19 cellular contexts compared by ENCODE assay signal in the genomic region with DNA sequence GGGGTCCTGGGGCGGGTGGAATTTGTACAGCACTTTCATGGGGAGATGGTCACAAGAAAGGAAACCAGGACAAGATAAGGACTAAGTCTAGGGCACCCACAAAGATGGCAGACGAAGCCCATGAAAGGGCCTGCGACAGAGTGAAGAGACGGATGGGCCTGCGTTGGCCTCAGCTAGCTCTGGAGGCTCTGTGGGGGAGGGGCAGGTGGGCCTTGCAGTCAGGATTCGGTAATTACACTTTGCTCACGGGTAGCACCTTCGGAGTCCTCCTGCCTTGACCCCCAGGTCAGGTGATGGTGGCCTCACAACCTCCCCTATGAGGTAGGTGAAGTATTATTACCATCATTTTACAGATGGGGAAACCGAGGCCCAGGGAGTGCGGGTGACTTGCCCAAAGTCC. TPM values are rescaled to one million over a fixed set of nuclear protein-coding genes. Genes with fewer than 3 reads are reported as not detected.
DNase-seq lines count a peak whose midpoint lies in the region; ATAC-seq and TF ChIP-seq lines count a peak whose summit lies in the region.
"Had no signal": no experiment of that assay in that cellular context is flagged by ENCODE, and none has a peak within 500 bp of the region (broad histone marks: within the 10 kb centered on the region; RNA-seq: fewer than 3 reads in every experiment).

No MANE protein-coding gene starts in this region.

- no peak for ATAC-seq in Right ventricle myocardium inferior
- no peak for ATAC-seq in left ventricle myocardium superior
- ATAC-seq in HG03457 (IDR thresholded peaks at IDR 0.05; ENCODE audit: unreplicated experiment): no peak
- ATAC-seq: HepG2 had no signal

- no peak overlapping the region for H3K9ac ChIP-seq in stomach smooth muscle (ENCODE audit: low read length in 2 of 2)

- H3K9me3 ChIP-seq in WERI-Rb-1 (ENCODE audit: severe bottlenecking): no peaks in the 10 kb centered on the region
- H3K9me3 ChIP-seq in stomach smooth muscle (ENCODE audit: control insufficient read depth in 2 of 2, low read length in 2 of 2): no peaks in the 10 kb centered on the region
- H3K9me3 ChIP-seq: A549; BLaER1 treated with 17β-estradiol and CSF1 and Interleukin-3, amounts not matched to agents 10 nM and 100 nM; HAP-1 had no signal

- peaks cover 39% of the 10 kb centered on the region for H3K4me1 ChIP-seq in stomach smooth muscle (ENCODE audit: control insufficient read depth, insufficient read depth, low read length)
- H3K4me1 ChIP-seq: HAP-1 had no signal

- intact Hi-C loops in Right ventricle myocardium inferior (cut with DNase I): loop anchor here (2.0 kb wide), 2 partner anchors 39 to 69 kb away; no protein-coding TSS in a partner anchor
- intact Hi-C loops in left ventricle myocardium superior (cut with micrococcal nuclease): no loop called here

- H3K27ac ChIP-seq in WERI-Rb-1 (peak overlapping the region; percentile 26), stomach smooth muscle (ENCODE audit: low read length) (peak overlapping the region; percentile 79)
- H3K27ac ChIP-seq: 22Rv1; A549; BLaER1 treated with 17β-estradiol and CSF1 and Interleukin-3, amounts not matched to agents 10 nM and 100 nM had no signal

- H3K27me3 ChIP-seq in WERI-Rb-1 (ENCODE audit: insufficient read depth, low read depth, severe bottlenecking): no peaks in the 10 kb centered on the region
- H3K27me3 ChIP-seq in stomach smooth muscle (ENCODE audit: control insufficient read depth in 1 of 2, insufficient read depth in 2 of 2, low read length in 2 of 2): no peaks in the 10 kb centered on the region

- TF ChIP-seq CTCF in WERI-Rb-1 (IDR thresholded peaks at IDR 0.05; ENCODE audit: low read depth, low read length): no peak

- H3K36me3 ChIP-seq in WERI-Rb-1: peaks cover 14% of the 10 kb centered on the region
- no peaks in the 10 kb centered on the region for H3K36me3 ChIP-seq in stomach smooth muscle (ENCODE audit: control insufficient read depth in 2 of 2, insufficient read depth in 2 of 2, low read length in 2 of 2)
- H3K36me3 ChIP-seq: BLaER1 treated with 17β-estradiol and CSF1 and Interleukin-3, amounts not matched to agents 10 nM and 100 nM; HAP-1 had no signal

- DNase-seq in Right ventricle myocardium inferior (ENCODE audit: missing footprints): peak; percentile 28
- DNase-seq in left ventricle myocardium superior: no peak
- DNase-seq in WERI-Rb-1: no peak
- no peak for DNase-seq in NCI-H526 (lab: John Stamatoyannopoulos, UW)
- DNase-seq in AG20443 (ENCODE audit: low spot score): no peak
- DNase-seq: Calu3; CD8-positive, alpha-beta T cell; DMS79 treated with DMSO at 0.1 percent for 48 hours; GF-D8; GOT3; KG1 had no signal

- H3K4me3 ChIP-seq in WERI-Rb-1 (ENCODE audit: low read depth, low read length): no peak overlapping the region
- H3K4me3 ChIP-seq in stomach smooth muscle (ENCODE audit: low read length in 2 of 2): no peak overlapping the region
- H3K4me3 ChIP-seq: A549; BLaER1 treated with 17β-estradiol and CSF1 and Interleukin-3, amounts not matched to agents 10 nM and 100 nM; HAP-1 had no signal

RNA-seq across cellular contexts. Expression of gene LRRC10B, which starts 7.1 kb away (rescaled TPM):
- total RNA-seq in Right ventricle myocardium inferior (0.60 TPM), left ventricle myocardium superior (0.45 TPM)
- total RNA-seq: B cell; Calu3; CD8-positive, alpha-beta T cell; HepG2 had no signal
